Comparison of ENCODE assay signal across 9 cellular contexts in genomic region chr16:54193656-54194007, GRCh38.
A peak's percentile ranks its signal among the peaks of the same experiment; 100 is the strongest.
DNase-seq lines count a peak whose midpoint lies in the region; ATAC-seq, FAIRE-seq and TF ChIP-seq lines count a peak whose summit lies in the region.
"Had no signal": no experiment of that assay in that cellular context is flagged by ENCODE, and none has a peak within 500 bp of the region (broad histone marks: within the 10 kb centered on the region; RNA-seq: fewer than 3 reads in every experiment).

No MANE protein-coding gene starts in this region.

- H3K9me3 ChIP-seq in Panc1 (ENCODE audit: control insufficient read depth, insufficient read depth, low read depth, low read length): no peaks in the 10 kb centered on the region

- CTCF ChIA-PET in Panc1 (lab: Charles Lee): no interaction called here

- POLR2A ChIA-PET in Panc1 (lab: Charles Lee): no interaction called here

- H3K27me3 ChIP-seq in Panc1 (ENCODE audit: control insufficient read depth, insufficient read depth, low read length): no peaks in the 10 kb centered on the region
- no peaks in the 10 kb centered on the region for H3K27me3 ChIP-seq in bronchial epithelial cell (ENCODE audit: control insufficient read depth, insufficient read depth, low read length)

- peak; percentile 92 for ATAC-seq in Panc1

- H3K27me3 Mint-ChIP-seq in immature natural killer cell (ENCODE audit: low read depth in 3 of 3): peaks cover 0 to 9% (median 2%) of the 10 kb centered on the region in 3 donors

- DNase-seq in NCI-H187 (lab: John Stamatoyannopoulos, UW): peak; percentile 22 to 30
- DNase-seq in NCI-H187 treated with DMSO at 0.1 percent for 48 hours (lab: John Stamatoyannopoulos, UW): no peak
- peak; percentile 77 for DNase-seq in H54 (ENCODE audit: insufficient read length, low spot score)
- DNase-seq in KBM-7: peak; percentile 95
- DNase-seq in Panc1 (ENCODE audit: low read depth, low spot score): no peak
- peak; percentile 61 for DNase-seq in bronchial epithelial cell (ENCODE audit: low read depth)
- DNase-seq in immature natural killer cell: peak; percentile 6 to 30 (median 22)
- DNase-seq in stimulated activated CD4-positive, alpha-beta T cell treated with anti-CD3 and anti-CD28 coated beads, Interleukin-12 subunit alpha, Interleukin-12 subunit beta, amount 100 ng/mL, for 48 hours (ENCODE audit: low read depth in 2 of 3, low spot score in 1 of 3): peak; percentile 5 to 32 (median 21)

- no peaks in the 10 kb centered on the region for H3K36me3 ChIP-seq in Panc1 (ENCODE audit: control insufficient read depth, insufficient read depth, low read length)
- no peaks in the 10 kb centered on the region for H3K36me3 ChIP-seq in bronchial epithelial cell (ENCODE audit: control insufficient read depth, insufficient read depth, low read length)

- H3K4me3 Mint-ChIP-seq in immature natural killer cell: peak overlapping the region in 4 of 5 donors; percentile 15 to 61 (median 48)
- H3K4me3 Mint-ChIP-seq: B cell had no signal

- H3K4me1 Mint-ChIP-seq in immature natural killer cell: peaks cover 0 to 2% of the 10 kb centered on the region in 2 donors
- H3K4me1 Mint-ChIP-seq: B cell had no signal

- no peak overlapping the region for H3K27ac Mint-ChIP-seq in immature natural killer cell
- H3K27ac Mint-ChIP-seq: B cell had no signal

- in situ Hi-C loops in KBM-7 (cut with MboI; ENCODE audit: low pct_unique_long_range_greater_than_20kb, low sequenced_read_pairs): no loop called here
- in situ Hi-C loops in Panc1 (cut with HindIII; ENCODE audit: low pct_unique_long_range_greater_than_20kb, low sequenced_read_pairs): no loop called here

- BruUV-seq in Panc1 (replicated peaks; lab: Mats Ljungman, UMichigan): no TSS peak

- no peaks in the 10 kb centered on the region for H3K36me3 Mint-ChIP-seq in immature natural killer cell

- peaks cover 0 to 4% (median 0%) of the 10 kb centered on the region in 6 donors for H3K9me3 Mint-ChIP-seq in immature natural killer cell

- H3K4me3 ChIP-seq in Panc1 (ENCODE audit: low read depth in 2 of 2, low read length in 2 of 2) (no peak overlapping the region), bronchial epithelial cell (ENCODE audit: low read depth, low read length) (peak overlapping the region; percentile 35)

- no peaks in the 10 kb centered on the region for H3K4me1 ChIP-seq in Panc1 (ENCODE audit: control insufficient read depth, insufficient read depth, low read length)

- TF ChIP-seq POLR2A in H54 (IDR thresholded peaks at IDR 0.05; ENCODE audit: low read depth, low read length): no peak

- FAIRE-seq in H54 (lab: Jason Lieb, UNC) (no peak), bronchial epithelial cell (lab: Jason Lieb, UNC) (no peak)

- intact Hi-C loops in Panc1 (cut with micrococcal nuclease; ENCODE audit: unreplicated experiment): loop anchor here (5.0 kb wide), 1 partner anchor 271 kb away; no protein-coding TSS in a partner anchor

- H3K27ac ChIP-seq in Panc1 (ENCODE audit: low read length): no peak overlapping the region

- TF ChIP-seq CTCF in Panc1 (IDR thresholded peaks at IDR 0.05) (peak; percentile 75), bronchial epithelial cell (IDR thresholded peaks at IDR 0.05; ENCODE audit: insufficient read depth, low read length, severe bottlenecking) (peak; percentile 95)

Comparison
In these comparisons a context has a peak if more than half of its experiments do, and no peak if none do; other contexts are left out.
1. DNase-seq: peak in NCI-H187 (2 of 2), H54 (single experiment), KBM-7 (single experiment), bronchial epithelial cell (single experiment), immature natural killer cell (3 of 3) and stimulated activated CD4-positive, alpha-beta T cell treated with anti-CD3 and anti-CD28 coated beads, Interleukin-12 subunit alpha, Interleukin-12 subunit beta, amount 100 ng/mL, for 48 hours (3 of 3); none in NCI-H187 treated with DMSO at 0.1 percent for 48 hours (single experiment) and Panc1 (single experiment).